In genomic region chr22:39503590-39503989, GRCh38 we compare ENCODE assay signal across 8 cellular contexts.
DNase-seq lines count a peak whose midpoint lies in the region; ATAC-seq and TF ChIP-seq lines count a peak whose summit lies in the region.

No MANE protein-coding gene starts in this region.

- peak overlapping the region; percentile 99 for H3K4me3 Mint-ChIP-seq in T-helper 2 cell treated with Interferon-gamma antibody and Interleukin-4, amounts not matched to agents 5 μg/mL and 100 μg/mL, for 36 hours
- peak overlapping the region; percentile 86 to 95 for H3K4me3 Mint-ChIP-seq in stimulated activated naive B cell treated with anti-CD40 and anti-IgM and Interleukin-4, amounts not matched to agents 10 μg/mL and 1 μg/mL and 100 μg/mL, for 72 hours

- H3K27me3 Mint-ChIP-seq in T-helper 2 cell treated with Interferon-gamma antibody and Interleukin-4, amounts not matched to agents 5 μg/mL and 100 μg/mL, for 36 hours (ENCODE audit: low read depth) = no peaks in the 10 kb centered on the region
- H3K27me3 Mint-ChIP-seq in stimulated activated naive B cell treated with anti-CD40 and anti-IgM and Interleukin-4, amounts not matched to agents 10 μg/mL and 1 μg/mL and 100 μg/mL, for 72 hours = no peaks in the 10 kb centered on the region

- peaks cover 38% of the 10 kb centered on the region for H3K36me3 Mint-ChIP-seq in T-helper 2 cell treated with Interferon-gamma antibody and Interleukin-4, amounts not matched to agents 5 μg/mL and 100 μg/mL, for 36 hours (ENCODE audit: low read depth)
- H3K36me3 Mint-ChIP-seq in stimulated activated naive B cell treated with anti-CD40 and anti-IgM and Interleukin-4, amounts not matched to agents 10 μg/mL and 1 μg/mL and 100 μg/mL, for 72 hours = peaks cover 28 to 39% of the 10 kb centered on the region in 2 donors

- DNase-seq in T-helper 2 cell treated with Interferon-gamma antibody and Interleukin-4, amounts not matched to agents 5 μg/mL and 100 μg/mL, for 36 hours (ENCODE audit: low spot score) = no peak
- DNase-seq in T-helper 2 cell (no peak), SK-N-MC (ENCODE audit: low read depth, low spot score) (no peak), fibroblast of mammary gland (ENCODE audit: low read depth) (no peak), 8988T (no peak)
- no peak for DNase-seq in stimulated activated naive B cell treated with anti-CD40 and anti-IgM and Interleukin-4, amounts not matched to agents 10 μg/mL and 1 μg/mL and 100 μg/mL, for 72 hours
- no peak for DNase-seq in stimulated activated CD4-positive, alpha-beta T cell treated with anti-CD3 and anti-CD28 coated beads, Interleukin-15, amount 100 ng/mL, for 24 hours

- H3K4me3 ChIP-seq in SK-N-MC (peak overlapping the region; percentile 97), fibroblast of mammary gland (ENCODE audit: control insufficient read depth, low read depth, low read length) (peak overlapping the region; percentile 81)

- peaks cover 48% of the 10 kb centered on the region for H3K36me3 ChIP-seq in SK-N-MC (ENCODE audit: insufficient read depth, low read length)

- peak overlapping the region; percentile 91 for H3K9ac ChIP-seq in SK-N-MC (ENCODE audit: insufficient read length)

- ATAC-seq in stimulated activated naive B cell treated with anti-CD40 and anti-IgM and Interleukin-4, amounts not matched to agents 10 μg/mL and 1 μg/mL and 100 μg/mL, for 72 hours (replicated peaks) = peak in 1 of 2 donors; percentile 14
- no peak for ATAC-seq in HG03175 (IDR thresholded peaks at IDR 0.05; ENCODE audit: unreplicated experiment)

- peak overlapping the region; percentile 11; the same call in 1 of the 2 replicates for H3K27ac ChIP-seq in SK-N-MC

- H3K4me1 Mint-ChIP-seq in T-helper 2 cell treated with Interferon-gamma antibody and Interleukin-4, amounts not matched to agents 5 μg/mL and 100 μg/mL, for 36 hours (ENCODE audit: low read depth) = peaks cover 31% of the 10 kb centered on the region
- peaks cover 27 to 49% of the 10 kb centered on the region in 2 donors for H3K4me1 Mint-ChIP-seq in stimulated activated naive B cell treated with anti-CD40 and anti-IgM and Interleukin-4, amounts not matched to agents 10 μg/mL and 1 μg/mL and 100 μg/mL, for 72 hours

- peak overlapping the region; percentile 22 for H3K27ac Mint-ChIP-seq in T-helper 2 cell treated with Interferon-gamma antibody and Interleukin-4, amounts not matched to agents 5 μg/mL and 100 μg/mL, for 36 hours
- peak overlapping the region; percentile 79 for H3K27ac Mint-ChIP-seq in stimulated activated naive B cell treated with anti-CD40 and anti-IgM and Interleukin-4, amounts not matched to agents 10 μg/mL and 1 μg/mL and 100 μg/mL, for 72 hours

- H3K9me3 Mint-ChIP-seq in T-helper 2 cell treated with Interferon-gamma antibody and Interleukin-4, amounts not matched to agents 5 μg/mL and 100 μg/mL, for 36 hours = no peaks in the 10 kb centered on the region
- H3K9me3 Mint-ChIP-seq in stimulated activated naive B cell treated with anti-CD40 and anti-IgM and Interleukin-4, amounts not matched to agents 10 μg/mL and 1 μg/mL and 100 μg/mL, for 72 hours = no peaks in the 10 kb centered on the region

- H3K9me3 ChIP-seq in SK-N-MC (ENCODE audit: low read depth, low read length) = no peaks in the 10 kb centered on the region

- no peak for TF ChIP-seq CTCF in fibroblast of mammary gland (conservative IDR thresholded peaks at IDR 0.05; ENCODE audit: control insufficient read depth, insufficient read depth, low read depth, low read length)
